10 cellular contexts compared by ENCODE assay signal in the genomic region with DNA sequence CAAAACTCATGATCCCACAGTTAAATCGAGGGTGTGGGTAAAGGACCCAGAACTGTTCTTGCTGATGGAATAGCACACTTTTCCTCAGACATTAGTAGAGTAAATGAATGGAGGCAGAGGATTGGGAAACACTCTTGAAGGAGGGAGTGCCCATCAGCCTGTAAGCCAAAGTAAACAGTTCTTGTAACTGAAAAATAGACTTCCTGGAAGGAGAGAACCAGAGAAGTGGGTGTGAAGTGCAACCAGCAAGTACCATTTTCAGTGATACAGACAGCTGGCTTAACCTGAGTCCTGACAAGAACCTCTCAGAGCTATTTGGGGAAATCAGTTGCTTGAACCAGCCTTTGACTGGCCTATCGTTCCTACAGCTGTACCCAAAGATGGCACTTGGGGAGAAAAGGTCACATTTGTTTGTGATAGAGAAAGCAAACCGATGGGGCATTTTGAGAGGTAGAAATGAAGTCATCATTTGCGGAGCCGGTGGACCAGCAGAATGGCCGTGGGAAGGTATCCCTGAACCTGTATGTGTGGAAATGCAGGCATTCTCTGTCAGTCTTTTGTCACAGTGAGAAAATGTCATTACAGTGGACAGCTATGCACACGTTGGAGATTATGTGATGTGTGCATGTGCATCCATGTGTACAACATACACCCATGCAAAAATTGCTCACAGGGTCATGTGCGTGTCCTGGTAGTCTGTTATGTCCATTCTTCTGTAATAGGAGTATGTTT. TPM values are rescaled to one million over a fixed set of nuclear protein-coding genes. Genes with fewer than 3 reads are reported as not detected.
A peak's percentile ranks its signal among the peaks of the same experiment; 100 is the strongest.
DNase-seq lines count a peak whose midpoint lies in the region; ATAC-seq, FAIRE-seq and TF ChIP-seq lines count a peak whose summit lies in the region.
"Had no signal": no experiment of that assay in that cellular context is flagged by ENCODE, and none has a peak within 500 bp of the region (broad histone marks: within the 10 kb centered on the region; RNA-seq: fewer than 3 reads in every experiment).

No MANE protein-coding gene starts in this region.

- intact Hi-C loops in body of pancreas (cut with DNase I) = no loop called here
- intact Hi-C loops in HepG2 (cut with micrococcal nuclease; ENCODE audit: unreplicated experiment) = loop anchor here (5.0 kb wide), 1 partner anchor 129 kb away; no protein-coding TSS in a partner anchor
- intact Hi-C loops in aorta (cut with DNase I) = no loop called here
- intact Hi-C loops in spleen (cut with DNase I; ENCODE audit: low total_unique reads) = no loop called here

- H3K9ac ChIP-seq in HepG2 (ENCODE audit: insufficient read depth, low read depth, low read length) = no peak overlapping the region

- H3K27me3 Mint-ChIP-seq in activated naive CD8-positive, alpha-beta T cell treated with anti-CD3 and anti-CD28 coated beads for 36 hours = peaks cover 6% of the 10 kb centered on the region
- H3K27me3 Mint-ChIP-seq in activated naive CD8-positive, alpha-beta T cell treated with anti-CD3 and anti-CD28 coated beads, Interleukin-2, amount 50 U/mL, for 24 hours = no peaks in the 10 kb centered on the region

- WGBS in body of pancreas, 2 donors = 74 to 77% methylated on average over 8 of the region's 8 CpGs
- WGBS in HepG2 (ENCODE audit: low lambda C conversion rate) = 83% methylated on average over 8 of the region's 8 CpGs
- WGBS in aorta, 2 donors = 44 to 50% methylated on average over 8 of the region's 8 CpGs
- 81 to 87% (median 83%) methylated on average over 8 of the region's 8 CpGs for WGBS in spleen, 5 donors

- TF ChIP-seq RAD21 in HepG2 (CRISPR knock-in tag; IDR thresholded peaks at IDR 0.05) = no peak

- H3K4me3 ChIP-seq in body of pancreas (no peak overlapping the region), HepG2 (replicated peaks in 1 of 3; ENCODE audit: insufficient read depth in 1 of 3, low read depth in 2 of 3, low read length in 3 of 3) (no peak overlapping the region), aorta (ENCODE audit: low read length in 2 of 2) (no peak overlapping the region), spleen (no peak overlapping the region)
- H3K4me3 ChIP-seq: Peyer's patch had no signal

- POLR2A ChIA-PET in HepG2 (lab: Yijun Ruan, JAX) = interaction anchor here (1.6 kb wide), 1 partner anchor 15 kb away, joined by 6 read pairs; no protein-coding TSS in a partner anchor

- H4K20me1 ChIP-seq in HepG2 (ENCODE audit: insufficient read depth, low read length) = peaks cover 62% of the 10 kb centered on the region

- H3K9me3 Mint-ChIP-seq in activated naive CD8-positive, alpha-beta T cell treated with anti-CD3 and anti-CD28 coated beads for 36 hours = no peaks in the 10 kb centered on the region
- no peaks in the 10 kb centered on the region for H3K9me3 Mint-ChIP-seq in activated naive CD8-positive, alpha-beta T cell treated with anti-CD3 and anti-CD28 coated beads, Interleukin-2, amount 50 U/mL, for 24 hours

- H3K27ac ChIP-seq in body of pancreas = peak overlapping the region in 3 of 4 donors; percentile 61 to 73 (median 68)
- peak overlapping the region; percentile 5 for H3K27ac ChIP-seq in HepG2 (ENCODE audit: extremely low read length, insufficient read depth, low read length)
- H3K27ac ChIP-seq in aorta (ENCODE audit: low read depth in 1 of 2, low read length in 2 of 2) = peak overlapping the region; percentile 51 to 67
- peak overlapping the region in 3 of 8 donors; percentile 5 to 64 (median 26) for H3K27ac ChIP-seq in spleen
- H3K27ac ChIP-seq: HL-60 had no signal

- ATAC-seq in activated naive CD8-positive, alpha-beta T cell treated with anti-CD3 and anti-CD28 coated beads, Interleukin-2, amount 50 U/mL, for 24 hours = no peak
- peak; percentile 41 for ATAC-seq in body of pancreas
- ATAC-seq in HepG2 = no peak
- ATAC-seq in aorta (ENCODE audit: low FRiP score) = peak; percentile 65
- no peak for ATAC-seq in GM19023 (IDR thresholded peaks at IDR 0.05; ENCODE audit: unreplicated experiment)

- H3K4me3 Mint-ChIP-seq in activated naive CD8-positive, alpha-beta T cell treated with anti-CD3 and anti-CD28 coated beads for 36 hours = no peak overlapping the region
- H3K4me3 Mint-ChIP-seq in activated naive CD8-positive, alpha-beta T cell treated with anti-CD3 and anti-CD28 coated beads, Interleukin-2, amount 50 U/mL, for 24 hours = no peak overlapping the region

- no peak for TF ChIP-seq POLR2A in body of pancreas (IDR thresholded peaks at IDR 0.05)
- no peak for TF ChIP-seq POLR2A in HepG2 (IDR thresholded peaks at IDR 0.05; ENCODE audit: insufficient read depth in 1 of 2, low read depth in 2 of 2, low read length in 2 of 2)
- TF ChIP-seq POLR2A in spleen (IDR thresholded peaks at IDR 0.05) = no peak

- no peak overlapping the region for H2AFZ ChIP-seq in HepG2 (ENCODE audit: low read length)

- H3K36me3 ChIP-seq in body of pancreas (replicated peaks in 1 of 2; ENCODE audit: insufficient read depth in 1 of 2, low read depth in 2 of 2) (no peaks in the 10 kb centered on the region), HepG2 (replicated peaks in 1 of 2; ENCODE audit: control insufficient read depth in 1 of 2, insufficient read depth in 2 of 2, low read length in 2 of 2) (peaks cover 3 to 5% of the 10 kb centered on the region in 2 experiments; a peak in 4 of 5 replicates), aorta (ENCODE audit: control insufficient read depth in 1 of 2, insufficient read depth in 2 of 2, low read length in 1 of 2) (peaks cover 0 to 1% of the 10 kb centered on the region in 2 donors), spleen (no peaks in the 10 kb centered on the region)
- H3K36me3 ChIP-seq: Peyer's patch had no signal

- peaks cover 8% of the 10 kb centered on the region for H3K36me3 Mint-ChIP-seq in activated naive CD8-positive, alpha-beta T cell treated with anti-CD3 and anti-CD28 coated beads for 36 hours
- H3K36me3 Mint-ChIP-seq in activated naive CD8-positive, alpha-beta T cell treated with anti-CD3 and anti-CD28 coated beads, Interleukin-2, amount 50 U/mL, for 24 hours (ENCODE audit: low read depth) = peaks cover 1% of the 10 kb centered on the region

- no peak for TF ChIP-seq CTCF in body of pancreas (IDR thresholded peaks at IDR 0.05)
- no peak for TF ChIP-seq CTCF in HepG2 (CRISPR knock-in tag; IDR thresholded peaks at IDR 0.05)
- no peak for TF ChIP-seq CTCF in spleen (IDR thresholded peaks at IDR 0.05 in 8 of 11, conservative IDR thresholded peaks at IDR 0.05 in 3 of 11)

- H3K9me3 ChIP-seq in body of pancreas (no peaks in the 10 kb centered on the region), HepG2 (ENCODE audit: low read length) (no peaks in the 10 kb centered on the region), aorta (ENCODE audit: control insufficient read depth, low read length) (no peaks in the 10 kb centered on the region), spleen (no peaks in the 10 kb centered on the region)
- H3K9me3 ChIP-seq: Peyer's patch had no signal

- H3K4me1 ChIP-seq in body of pancreas = peaks cover 60% of the 10 kb centered on the region
- H3K4me1 ChIP-seq in HepG2 (ENCODE audit: insufficient read depth, low read length) = peaks cover 100% of the 10 kb centered on the region
- peaks cover 9 to 31% of the 10 kb centered on the region in 2 donors for H3K4me1 ChIP-seq in aorta (ENCODE audit: control insufficient read depth in 1 of 2, insufficient read depth in 2 of 2, low read length in 2 of 2)
- H3K4me1 ChIP-seq in spleen = peaks cover 7 to 82% (median 57%) of the 10 kb centered on the region in 6 donors

- CTCF ChIA-PET in HepG2 (lab: Yijun Ruan, JAX; ENCODE audit: low intra/inter-chr PET ratio, low total read pairs) = no interaction called here

- H3K4me1 Mint-ChIP-seq in activated naive CD8-positive, alpha-beta T cell treated with anti-CD3 and anti-CD28 coated beads for 36 hours = peaks cover 18% of the 10 kb centered on the region
- peaks cover 25% of the 10 kb centered on the region for H3K4me1 Mint-ChIP-seq in activated naive CD8-positive, alpha-beta T cell treated with anti-CD3 and anti-CD28 coated beads, Interleukin-2, amount 50 U/mL, for 24 hours

- TF ChIP-seq EP300 in HepG2 (IDR thresholded peaks at IDR 0.05; ENCODE audit: low read depth in 2 of 2, low read length in 2 of 2) (no peak; a peak in 1 of 4 replicates), HepG2 (CRISPR knock-in tag; IDR thresholded peaks at IDR 0.05; ENCODE audit: borderline replicate concordance) (no peak)

- H3K27me3 ChIP-seq in body of pancreas = no peaks in the 10 kb centered on the region
- H3K27me3 ChIP-seq in HepG2 (ENCODE audit: control insufficient read depth in 1 of 2, insufficient read depth in 2 of 2, low read length in 2 of 2) = no peaks in the 10 kb centered on the region
- H3K27me3 ChIP-seq in aorta (ENCODE audit: control insufficient read depth in 1 of 2, insufficient read depth in 2 of 2, low read length in 1 of 2) = no peaks in the 10 kb centered on the region
- no peaks in the 10 kb centered on the region for H3K27me3 ChIP-seq in spleen (replicated peaks in 1 of 7)
- H3K27me3 ChIP-seq: Peyer's patch had no signal

- in situ Hi-C loops in HepG2 (cut with HindIII; ENCODE audit: extremely low pct_ligation_motif_present, low pct_unique_long_range_greater_than_20kb) = no loop called here

- peak overlapping the region; percentile 0; the same call in 1 of the 2 replicates for H3K4me2 ChIP-seq in HepG2 (ENCODE audit: low read depth, low read length)

- FAIRE-seq in HepG2 (lab: Jason Lieb, UNC) = no peak

- peak overlapping the region; percentile 75 for H3K27ac Mint-ChIP-seq in activated naive CD8-positive, alpha-beta T cell treated with anti-CD3 and anti-CD28 coated beads for 36 hours
- H3K27ac Mint-ChIP-seq in activated naive CD8-positive, alpha-beta T cell treated with anti-CD3 and anti-CD28 coated beads, Interleukin-2, amount 50 U/mL, for 24 hours = no peak overlapping the region

- H3K79me2 ChIP-seq in HepG2 (ENCODE audit: insufficient read depth, low read length) = peaks cover 100% of the 10 kb centered on the region

- DNase-seq in activated naive CD8-positive, alpha-beta T cell treated with anti-CD3 and anti-CD28 coated beads for 36 hours = no peak
- DNase-seq in activated naive CD8-positive, alpha-beta T cell treated with anti-CD3 and anti-CD28 coated beads, Interleukin-2, amount 50 U/mL, for 24 hours = no peak
- DNase-seq in body of pancreas = no peak
- no peak for DNase-seq in HepG2 (ENCODE audit: low spot score)
- no peak for DNase-seq in aorta
- no peak for DNase-seq in spleen
- DNase-seq in NCI-H774 (lab: John Stamatoyannopoulos, UW) = no peak
- DNase-seq: Peyer's patch had no signal

- BruUV-seq in HepG2 (replicated peaks; lab: Mats Ljungman, UMichigan) = no TSS peak

RNA-seq across cellular contexts. Expression of gene CRIM1, which starts 17.7 kb away (rescaled TPM):
- 10 to 100 TPM; 11.8 to 12.6 TPM for total RNA-seq in activated naive CD8-positive, alpha-beta T cell treated with anti-CD3 and anti-CD28 coated beads for 36 hours
- 10 to 100 TPM; 41.5 to 64.6 TPM for total RNA-seq in body of pancreas
- total RNA-seq in HepG2 (2016; rRNA removed; fragmentation: Illumina TruSeq; extraction: Trizol) = 21.5 and 39.1 TPM in 2 replicates
- total RNA-seq in HepG2 (2016; cell fraction: cytosol; rRNA removed; fragmentation: Illumina TruSeq; extraction: Trizol; ENCODE audit: low read depth) = 87.0 and 95.7 TPM in 2 replicates
- 19.5 and 37.7 TPM in 2 replicates for total RNA-seq in HepG2 (2016; cell fraction: insoluble cytoplasmic fraction; rRNA removed; fragmentation: Illumina TruSeq; extraction: Trizol)
- total RNA-seq in HepG2 (2016; cell fraction: membrane; rRNA removed; fragmentation: Illumina TruSeq; extraction: Trizol) = 21.6 and 24.0 TPM in 2 replicates
- 70.5 and 71.4 TPM in 2 replicates for total RNA-seq in HepG2 (2016; cell fraction: nucleus; rRNA removed; fragmentation: Illumina TruSeq; extraction: Trizol)
- 61.6 and 69.9 TPM in 2 replicates for polyA plus RNA-seq in HepG2 (2011; rRNA removed)
- 47.0 and 57.8 TPM in 2 replicates for polyA plus RNA-seq in HepG2 (2011; cell fraction: cytosol; rRNA removed)
- 59.9 and 71.8 TPM in 2 replicates for polyA plus RNA-seq in HepG2 (2011; cell fraction: nucleus; rRNA removed)
- 47.6 and 59.6 TPM in 2 replicates for polyA plus RNA-seq in HepG2 (2012)
- 1.1 and 2.4 TPM in 2 replicates for polyA plus RNA-seq in HepG2 (2016; cell fraction: cytosol; fragmentation: Illumina TruSeq; extraction: Trizol; ENCODE audit: low read depth)
- polyA plus RNA-seq in HepG2 (2016; cell fraction: insoluble cytoplasmic fraction; fragmentation: Illumina TruSeq; extraction: Trizol; ENCODE audit: low read depth) = 14.9 and 16.1 TPM in 2 replicates
- polyA plus RNA-seq in HepG2 (2016; cell fraction: membrane; fragmentation: Illumina TruSeq; extraction: Trizol; ENCODE audit: low read depth) = 3.8 and 5.1 TPM in 2 replicates
- polyA plus RNA-seq in HepG2 (2016; cell fraction: nucleus; fragmentation: Illumina TruSeq; extraction: Trizol; ENCODE audit: insufficient read depth, low read depth) = 36.1 and 38.6 TPM in 2 replicates
- 452 and 516 TPM in 2 replicates for polyA minus RNA-seq in HepG2 (2011; rRNA and poly(A)+ RNA removed; ENCODE audit: low replicate concordance)
- polyA minus RNA-seq in HepG2 (2011; cell fraction: cytosol; rRNA and poly(A)+ RNA removed) = 226 and 235 TPM in 2 replicates
- 306 and 348 TPM in 2 replicates for polyA minus RNA-seq in HepG2 (2011; cell fraction: nucleus; rRNA and poly(A)+ RNA removed)
- total RNA-seq in aorta = 100 to 1,000 TPM; 228 to 727 TPM
- 10 to 100 TPM; 47.3 to 66.2 TPM for polyA plus RNA-seq in aorta
- total RNA-seq in spleen = 100 to 1,000 TPM in 6 of 7 donors, 10 to 100 TPM in 1; 91.5 to 213 (median 120) TPM
- polyA plus RNA-seq in spleen = 10 to 100 TPM in 1 of 3 donors, 1 to 10 TPM in 2; 7.1 to 14.1 (median 7.1) TPM

Comparison
In these comparisons a context has a peak if more than half of its experiments do, and no peak if none do; other contexts are left out.
1. ATAC-seq: peak in body of pancreas (single experiment) and aorta (single experiment); none in activated naive CD8-positive, alpha-beta T cell treated with anti-CD3 and anti-CD28 coated beads, Interleukin-2, amount 50 U/mL, for 24 hours (single experiment), HepG2 (single experiment) and GM19023 (single experiment).